ENCODE assay signal across 18 cellular contexts in genomic region chr5:147704544-147704943, GRCh38.
DNase-seq lines count a peak whose midpoint lies in the region; ATAC-seq, FAIRE-seq and TF ChIP-seq lines count a peak whose summit lies in the region.
"Had no signal": no experiment of that assay in that cellular context is flagged by ENCODE, and none has a peak within 500 bp of the region (broad histone marks: within the 10 kb centered on the region; RNA-seq: fewer than 3 reads in every experiment).

No MANE protein-coding gene starts in this region.

- intact Hi-C loops in left lung (cut with DNase I): no loop called here

- peak overlapping the region; percentile 16 for H3K4me2 ChIP-seq in neural progenitor cell

- H3K4me3 Mint-ChIP-seq in neural progenitor cell: no peak overlapping the region
- H3K4me3 Mint-ChIP-seq in activated naive CD8-positive, alpha-beta T cell treated with anti-CD3 and anti-CD28 coated beads, Interleukin-2, amount 50 U/mL, for 24 hours: no peak overlapping the region
- H3K4me3 Mint-ChIP-seq: B cell; CD4-positive, alpha-beta T cell had no signal

- H3K27me3 Mint-ChIP-seq in neural progenitor cell (ENCODE audit: insufficient read depth, low read depth): peaks cover 2% of the 10 kb centered on the region
- H3K27me3 Mint-ChIP-seq in activated naive CD8-positive, alpha-beta T cell treated with anti-CD3 and anti-CD28 coated beads, Interleukin-2, amount 50 U/mL, for 24 hours: no peaks in the 10 kb centered on the region
- H3K27me3 Mint-ChIP-seq: B cell; CD4-positive, alpha-beta T cell had no signal

- TF ChIP-seq POLR2A in GM12891 (IDR thresholded peaks at IDR 0.05; ENCODE audit: low read depth, low read length): no peak

- H3K9me3 Mint-ChIP-seq in neural progenitor cell: peaks cover 2% of the 10 kb centered on the region
- no peaks in the 10 kb centered on the region for H3K9me3 Mint-ChIP-seq in activated naive CD8-positive, alpha-beta T cell treated with anti-CD3 and anti-CD28 coated beads, Interleukin-2, amount 50 U/mL, for 24 hours
- H3K9me3 Mint-ChIP-seq: CD4-positive, alpha-beta T cell had no signal

- H3K36me3 ChIP-seq in neural progenitor cell: no peaks in the 10 kb centered on the region
- no peaks in the 10 kb centered on the region for H3K36me3 ChIP-seq in left lung

- TF ChIP-seq CTCF in neural progenitor cell (IDR thresholded peaks at IDR 0.05) (no peak), left lung (IDR thresholded peaks at IDR 0.05) (no peak)

- H3K36me3 Mint-ChIP-seq in neural progenitor cell: peaks cover 5% of the 10 kb centered on the region
- H3K36me3 Mint-ChIP-seq in activated naive CD8-positive, alpha-beta T cell treated with anti-CD3 and anti-CD28 coated beads, Interleukin-2, amount 50 U/mL, for 24 hours (ENCODE audit: low read depth): no peaks in the 10 kb centered on the region

- H3K27ac Mint-ChIP-seq in neural progenitor cell: no peak overlapping the region
- no peak overlapping the region for H3K27ac Mint-ChIP-seq in activated naive CD8-positive, alpha-beta T cell treated with anti-CD3 and anti-CD28 coated beads, Interleukin-2, amount 50 U/mL, for 24 hours
- H3K27ac Mint-ChIP-seq: B cell; CD4-positive, alpha-beta T cell had no signal

- H3K4me1 Mint-ChIP-seq in neural progenitor cell: no peaks in the 10 kb centered on the region
- H3K4me1 Mint-ChIP-seq in activated naive CD8-positive, alpha-beta T cell treated with anti-CD3 and anti-CD28 coated beads, Interleukin-2, amount 50 U/mL, for 24 hours: no peaks in the 10 kb centered on the region

- H3K9me3 ChIP-seq in neural progenitor cell (ENCODE audit: low read depth): no peaks in the 10 kb centered on the region
- H3K9me3 ChIP-seq in left lung: no peaks in the 10 kb centered on the region

- H3K9ac ChIP-seq in neural progenitor cell: no peak overlapping the region

- no peaks in the 10 kb centered on the region for H4K20me1 ChIP-seq in neural progenitor cell (ENCODE audit: low read depth)

- FAIRE-seq in GM12891 (lab: Jason Lieb, UNC): no peak
- FAIRE-seq: GM12892, H54 had no signal

- DNase-seq in GM12891 (ENCODE audit: insufficient read length, low spot score) (no peak), neural progenitor cell (ENCODE audit: low spot score) (no peak), A172 (ENCODE audit: low spot score) (no peak), left lung (no peak)
- DNase-seq in activated naive CD8-positive, alpha-beta T cell treated with anti-CD3 and anti-CD28 coated beads, Interleukin-2, amount 50 U/mL, for 24 hours: no peak
- DNase-seq: 8988T; C1 segment of cervical spinal cord; CD4-positive, alpha-beta T cell; DMS79; IMR-90; Kasumi-1; KBM-7 had no signal

- no peak overlapping the region for H3K27ac ChIP-seq in neural progenitor cell
- no peak overlapping the region for H3K27ac ChIP-seq in left lung

- no peak overlapping the region for H2AFZ ChIP-seq in neural progenitor cell (replicated peaks)

- H3K4me3 ChIP-seq in neural progenitor cell (no peak overlapping the region), left lung (no peak overlapping the region)

- ATAC-seq in GM19395 (IDR thresholded peaks at IDR 0.05; ENCODE audit: unreplicated experiment) (peak; percentile 62), HG03342 (IDR thresholded peaks at IDR 0.05; ENCODE audit: unreplicated experiment) (peak; percentile 68), left lung (no peak)
- no peak for ATAC-seq in activated naive CD8-positive, alpha-beta T cell treated with anti-CD3 and anti-CD28 coated beads, Interleukin-2, amount 50 U/mL, for 24 hours
- ATAC-seq: HCT116 had no signal

- H3K27me3 ChIP-seq in neural progenitor cell (no peaks in the 10 kb centered on the region), left lung (no peaks in the 10 kb centered on the region)

- no peaks in the 10 kb centered on the region for H3F3A ChIP-seq in neural progenitor cell (ENCODE audit: low read depth)

- H3K79me2 ChIP-seq in neural progenitor cell (ENCODE audit: low read depth): no peaks in the 10 kb centered on the region

- H3K4me1 ChIP-seq in neural progenitor cell: peaks cover 11% of the 10 kb centered on the region
- H3K4me1 ChIP-seq in left lung: no peaks in the 10 kb centered on the region

TF ChIP-seq in GM12891, 5 proteins besides CTCF, POLR2A, EP300 and RAD21:
- TF ChIP-seq SPI1 (IDR thresholded peaks at IDR 0.05; ENCODE audit: low read depth, low read length): peak; percentile 70
- TF ChIP-seq TAF1 (IDR thresholded peaks at IDR 0.05; ENCODE audit: low read depth, low read length): no peak

Comparison
In these comparisons a context has a peak if more than half of its experiments do, and no peak if none do; other contexts are left out.
1. ATAC-seq: peak in GM19395 (single experiment) and HG03342 (single experiment); none in activated naive CD8-positive, alpha-beta T cell treated with anti-CD3 and anti-CD28 coated beads, Interleukin-2, amount 50 U/mL, for 24 hours (single experiment) and left lung (single experiment).